ENCODE assay signal across 1 cellular context in the genomic region with DNA sequence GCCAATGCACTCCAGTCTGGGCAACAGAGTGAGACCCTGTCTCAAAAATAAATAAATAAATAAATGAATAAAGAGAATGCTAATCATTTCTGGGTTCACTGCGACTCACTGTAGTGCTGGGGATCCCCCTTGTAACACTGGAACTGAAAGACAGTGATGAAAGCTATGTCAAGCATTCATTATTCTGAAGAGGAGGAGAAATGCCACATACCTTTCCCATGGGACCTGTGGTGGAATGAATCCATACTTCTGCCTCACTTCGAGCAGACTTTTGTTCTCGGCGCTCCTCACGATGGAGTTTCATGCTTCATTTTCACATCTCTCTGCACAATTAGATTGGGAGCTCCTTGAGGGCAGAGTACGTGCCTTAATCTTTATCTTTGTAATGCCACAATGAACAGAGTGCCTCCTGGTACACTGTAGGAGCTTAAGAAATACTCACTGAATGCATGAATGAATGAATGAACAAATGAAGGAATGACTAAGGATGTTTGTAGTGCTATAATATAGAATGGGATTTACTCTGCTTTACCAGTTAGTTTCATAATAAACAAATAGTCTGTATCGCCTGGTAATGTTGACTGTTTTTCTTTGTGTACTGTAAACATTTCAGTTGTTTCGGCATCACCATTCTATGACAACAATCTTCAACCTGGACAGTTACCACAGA.
TF ChIP-seq lines count a peak whose summit lies in the region.

No MANE protein-coding gene starts in this region.

TF ChIP-seq in K562, 482 proteins besides CTCF, POLR2A, EP300 and RAD21:
- TF ChIP-seq ZNF24 (IDR thresholded peaks at IDR 0.05) (peak; percentile 76; the same call in 1 of the 2 replicates), HSF4 (CRISPR knock-in tag; IDR thresholded peaks at IDR 0.05; ENCODE audit: borderline replicate concordance) (no peak)
